Comparison of ENCODE assay signal across 1 cellular context in genomic region chr9:88950341-88951141, GRCh38.
TF ChIP-seq lines count a peak whose summit lies in the region.

No MANE protein-coding gene starts in this region.

TF ChIP-seq in HepG2, 621 proteins besides CTCF, POLR2A, EP300 and RAD21 (continued from another document):
- TF ChIP-seq, protein P1, sequence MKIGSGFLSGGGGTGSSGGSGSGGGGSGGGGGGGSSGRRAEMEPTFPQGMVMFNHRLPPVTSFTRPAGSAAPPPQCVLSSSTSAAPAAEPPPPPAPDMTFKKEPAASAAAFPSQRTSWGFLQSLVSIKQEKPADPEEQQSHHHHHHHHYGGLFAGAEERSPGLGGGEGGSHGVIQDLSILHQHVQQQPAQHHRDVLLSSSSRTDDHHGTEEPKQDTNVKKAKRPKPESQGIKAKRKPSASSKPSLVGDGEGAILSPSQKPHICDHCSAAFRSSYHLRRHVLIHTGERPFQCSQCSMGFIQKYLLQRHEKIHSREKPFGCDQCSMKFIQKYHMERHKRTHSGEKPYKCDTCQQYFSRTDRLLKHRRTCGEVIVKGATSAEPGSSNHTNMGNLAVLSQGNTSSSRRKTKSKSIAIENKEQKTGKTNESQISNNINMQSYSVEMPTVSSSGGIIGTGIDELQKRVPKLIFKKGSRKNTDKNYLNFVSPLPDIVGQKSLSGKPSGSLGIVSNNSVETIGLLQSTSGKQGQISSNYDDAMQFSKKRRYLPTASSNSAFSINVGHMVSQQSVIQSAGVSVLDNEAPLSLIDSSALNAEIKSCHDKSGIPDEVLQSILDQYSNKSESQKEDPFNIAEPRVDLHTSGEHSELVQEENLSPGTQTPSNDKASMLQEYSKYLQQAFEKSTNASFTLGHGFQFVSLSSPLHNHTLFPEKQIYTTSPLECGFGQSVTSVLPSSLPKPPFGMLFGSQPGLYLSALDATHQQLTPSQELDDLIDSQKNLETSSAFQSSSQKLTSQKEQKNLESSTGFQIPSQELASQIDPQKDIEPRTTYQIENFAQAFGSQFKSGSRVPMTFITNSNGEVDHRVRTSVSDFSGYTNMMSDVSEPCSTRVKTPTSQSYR (CRISPR knock-in tag; IDR thresholded peaks at IDR 0.05; ENCODE audit: borderline replicate concordance) = 0 out of 2 replicates have a peak, but pooled peaks have one; percentile 21
- TF ChIP-seq ZNF501 (CRISPR knock-in tag; IDR thresholded peaks at IDR 0.05) (no peak), SOX5 (CRISPR knock-in tag; IDR thresholded peaks at IDR 0.05; ENCODE audit: borderline replicate concordance) (peak; percentile 90), CEBPB (IDR thresholded peaks at IDR 0.05; ENCODE audit: borderline replicate concordance, low read depth, low read length) (peak; percentile 86)
